Comparison of ENCODE assay signal across 1 cellular context in the genomic region with DNA sequence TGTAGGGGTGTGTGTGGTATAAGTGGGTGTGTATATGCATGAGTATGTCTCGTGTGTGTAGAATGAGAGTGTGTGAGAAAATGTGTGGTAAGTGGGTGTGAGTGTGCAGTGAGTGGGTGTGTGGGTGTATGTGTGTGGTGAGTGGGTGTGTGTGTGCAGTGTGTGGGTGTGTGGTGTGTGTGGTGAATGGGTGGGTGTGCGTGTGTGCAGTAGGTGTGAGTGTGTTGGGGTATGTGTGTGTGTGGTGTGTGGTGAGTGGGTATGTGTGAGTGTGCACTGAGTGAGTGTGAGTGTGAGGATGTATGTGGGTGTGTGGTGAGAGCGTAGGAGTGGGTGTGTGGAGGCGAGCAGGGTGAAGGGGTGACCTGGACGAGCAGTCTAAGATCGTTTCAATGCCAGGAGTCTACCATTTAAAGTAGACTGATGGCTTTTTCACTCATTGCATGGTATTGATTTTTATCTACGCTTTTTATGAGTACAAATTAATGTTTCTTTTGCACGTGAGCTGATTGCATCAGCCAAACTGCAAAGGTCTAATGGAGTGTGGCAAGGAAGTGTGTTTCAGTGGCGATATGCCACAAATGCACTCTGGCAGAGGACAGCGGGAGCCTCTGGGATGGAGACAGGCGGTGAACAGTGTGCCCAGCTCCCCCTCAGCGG.
TF ChIP-seq lines count a peak whose summit lies in the region.

No MANE protein-coding gene starts in this region.

TF ChIP-seq in HEK293, 187 proteins besides CTCF, POLR2A, EP300 and RAD21 (continued from another document):
- no peak for TF ChIP-seq REST (tag by site-specific recombination; IDR thresholded peaks at IDR 0.05)
- no peak for TF ChIP-seq PRDM1 (tag by site-specific recombination; IDR thresholded peaks at IDR 0.05)
- TF ChIP-seq ZNF223 (tag by site-specific recombination; IDR thresholded peaks at IDR 0.05): no peak
- no peak; the same call in 1 of the 2 replicates for TF ChIP-seq ZNF692 (tag by site-specific recombination; IDR thresholded peaks at IDR 0.05)
- no peak for TF ChIP-seq ZNF184 (tag by site-specific recombination; IDR thresholded peaks at IDR 0.05)
- TF ChIP-seq ZNF558 (tag by site-specific recombination; IDR thresholded peaks at IDR 0.05): no peak
- TF ChIP-seq, protein P1, sequence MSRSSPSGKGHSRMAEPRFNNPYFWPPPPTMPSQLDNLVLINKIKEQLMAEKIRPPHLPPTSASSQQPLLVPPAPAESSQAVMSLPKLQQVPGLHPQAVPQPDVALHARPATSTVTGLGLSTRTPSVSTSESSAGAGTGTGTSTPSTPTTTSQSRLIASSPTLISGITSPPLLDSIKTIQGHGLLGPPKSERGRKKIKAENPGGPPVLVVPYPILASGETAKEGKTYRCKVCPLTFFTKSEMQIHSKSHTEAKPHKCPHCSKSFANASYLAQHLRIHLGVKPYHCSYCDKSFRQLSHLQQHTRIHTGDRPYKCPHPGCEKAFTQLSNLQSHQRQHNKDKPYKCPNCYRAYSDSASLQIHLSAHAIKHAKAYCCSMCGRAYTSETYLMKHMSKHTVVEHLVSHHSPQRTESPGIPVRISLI (tag by site-specific recombination; IDR thresholded peaks at IDR 0.05): no peak
- TF ChIP-seq ZSCAN23 (tag by site-specific recombination; IDR thresholded peaks at IDR 0.05): no peak; the same call in 1 of the 2 replicates
- TF ChIP-seq ZNF292 (tag by site-specific recombination; IDR thresholded peaks at IDR 0.05; ENCODE audit: borderline replicate concordance, low read depth): no peak
- peak; percentile 67; the same call in 1 of the 2 replicates for TF ChIP-seq PRDM6 (tag by site-specific recombination; IDR thresholded peaks at IDR 0.05)
- no peak for TF ChIP-seq ZNF596 (tag by site-specific recombination; IDR thresholded peaks at IDR 0.05)
- TF ChIP-seq, protein P2, sequence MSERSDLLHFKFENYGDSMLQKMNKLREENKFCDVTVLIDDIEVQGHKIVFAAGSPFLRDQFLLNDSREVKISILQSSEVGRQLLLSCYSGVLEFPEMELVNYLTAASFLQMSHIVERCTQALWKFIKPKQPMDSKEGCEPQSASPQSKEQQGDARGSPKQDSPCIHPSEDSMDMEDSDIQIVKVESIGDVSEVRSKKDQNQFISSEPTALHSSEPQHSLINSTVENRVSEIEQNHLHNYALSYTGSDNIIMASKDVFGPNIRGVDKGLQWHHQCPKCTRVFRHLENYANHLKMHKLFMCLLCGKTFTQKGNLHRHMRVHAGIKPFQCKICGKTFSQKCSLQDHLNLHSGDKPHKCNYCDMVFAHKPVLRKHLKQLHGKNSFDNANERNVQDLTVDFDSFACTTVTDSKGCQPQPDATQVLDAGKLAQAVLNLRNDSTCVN (tag by site-specific recombination; optimal IDR thresholded peaks at IDR 0.05): no peak
- peak; percentile 51; the same call in 1 of the 2 replicates for TF ChIP-seq ZNF704 (tag by site-specific recombination; IDR thresholded peaks at IDR 0.05)
TF ChIP-seq in HEK293: peak in this region for 67.
